Comparison of ENCODE assay signal across 8 cellular contexts in genomic region chr1:20430355-20431290, GRCh38. TPM values are rescaled to one million over a fixed set of nuclear protein-coding genes. Genes with fewer than 3 reads are reported as not detected.
DNase-seq lines count a peak whose midpoint lies in the region; ATAC-seq, FAIRE-seq and TF ChIP-seq lines count a peak whose summit lies in the region.

No MANE protein-coding gene starts in this region.

- intact Hi-C loops in A673 (cut with micrococcal nuclease; ENCODE audit: unreplicated experiment): loop anchor here (5.0 kb wide), 1 partner anchor 53 kb away; no protein-coding TSS in a partner anchor
- intact Hi-C loops in K562 (cut with micrococcal nuclease): loop anchor here (2.0 to 5.0 kb wide), 4 partner anchors 53 to 513 kb away; no protein-coding TSS in a partner anchor
- intact Hi-C loops in right lobe of liver (cut with DNase I): no loop called here

- TF ChIP-seq RAD21 in K562 (CRISPR knock-in tag; conservative IDR thresholded peaks at IDR 0.05 in 1 of 2, IDR thresholded peaks at IDR 0.05 in 1 of 2): peak; percentile 59 to 84

- H3K36me3 ChIP-seq in A673 (ENCODE audit: insufficient read depth, low read length, poor library complexity, severe bottlenecking) (no peaks in the 10 kb centered on the region), K562 (ENCODE audit: control insufficient read depth, insufficient read depth, low read length) (no peaks in the 10 kb centered on the region), right lobe of liver (no peaks in the 10 kb centered on the region)

- H3K9me1 ChIP-seq in K562 (ENCODE audit: control insufficient read depth, insufficient read depth, low read length): no peaks in the 10 kb centered on the region

- no peaks in the 10 kb centered on the region for H3K4me1 ChIP-seq in A673 (ENCODE audit: insufficient read depth, low read length, poor library complexity, severe bottlenecking)
- H3K4me1 ChIP-seq in K562 (replicated peaks in 1 of 2; ENCODE audit: control insufficient read depth in 2 of 2, insufficient read depth in 2 of 2, low read length in 2 of 2): no peaks in the 10 kb centered on the region
- no peaks in the 10 kb centered on the region for H3K4me1 ChIP-seq in right lobe of liver

- H3K9me3 ChIP-seq in A673 (ENCODE audit: low read depth, low read length, poor library complexity, severe bottlenecking): no peaks in the 10 kb centered on the region
- H3K9me3 ChIP-seq in K562 (replicated peaks; ENCODE audit: control insufficient read depth, insufficient read depth, low read depth, low read length): no peaks in the 10 kb centered on the region
- H3K9me3 ChIP-seq in right lobe of liver: no peaks in the 10 kb centered on the region

- in situ Hi-C loops in SK-MEL-5 (cut with HindIII; ENCODE audit: low pct_unique_long_range_greater_than_20kb, low sequenced_read_pairs): no loop called here
- in situ Hi-C loops in K562 (cut with MboI): no loop called here

- FAIRE-seq in GM12891 (lab: Jason Lieb, UNC) (no peak), K562 (lab: Jason Lieb, UNC) (peak; percentile 67)

- H3K9ac ChIP-seq in K562 (ENCODE audit: insufficient read depth in 1 of 2, low read depth in 2 of 2, low read length in 2 of 2): no peak overlapping the region

- H3K4me3 ChIP-seq in A673 (ENCODE audit: low read depth, low read length, poor library complexity, severe bottlenecking) (no peak overlapping the region), K562 (no peak overlapping the region), right lobe of liver (no peak overlapping the region)

- no peak overlapping the region for H3K27ac ChIP-seq in A673 (ENCODE audit: low read depth, low read length, poor library complexity, severe bottlenecking)
- no peak overlapping the region for H3K27ac ChIP-seq in K562 (ENCODE audit: extremely low read depth, low read depth, low read length)
- H3K27ac ChIP-seq in right lobe of liver: no peak overlapping the region

- POLR2A ChIA-PET in A673 (lab: Charles Lee; ENCODE audit: low non-redundant PET) (no interaction called here), K562 (lab: Yijun Ruan, JAX) (interaction anchor here (0.6 kb wide), 1 partner anchor 12 kb away, joined by 4 read pairs; no protein-coding TSS in a partner anchor)

- peak; percentile 53 for DNase-seq in A673 (ENCODE audit: low spot score)
- peak; percentile 58 for DNase-seq in GM12891 (ENCODE audit: insufficient read length, low spot score)
- peak; percentile 39 for DNase-seq in SK-MEL-5 (ENCODE audit: low read depth, low spot score)
- DNase-seq in K562 (ENCODE audit: extremely low read depth in 1 of 4, low spot score in 3 of 4): peak; percentile 71 to 81 (median 77)
- no peak for DNase-seq in right lobe of liver
- peak; percentile 65 for DNase-seq in stimulated activated naive CD8-positive, alpha-beta T cell treated with anti-CD3 and anti-CD28 coated beads, Interleukin-15, Interleukin-2, amounts not matched to agents 100 U/mL and 50 U/mL, for 24 hours
- no peak for DNase-seq in NCI-H187 treated with DMSO at 0.1 percent for 48 hours (lab: John Stamatoyannopoulos, UW)

- H3K4me2 ChIP-seq in K562 (ENCODE audit: insufficient read depth, low read length): no peak overlapping the region

- ATAC-seq in K562 (peak; percentile 94), right lobe of liver (peak in 2 of 4 donors; percentile 36 to 37), HG02870 (IDR thresholded peaks at IDR 0.05; ENCODE audit: unreplicated experiment) (no peak)
- ATAC-seq in stimulated activated naive CD8-positive, alpha-beta T cell treated with anti-CD3 and anti-CD28 coated beads, Interleukin-15, Interleukin-2, amounts not matched to agents 100 U/mL and 50 U/mL, for 24 hours: no peak

- H3K79me2 ChIP-seq in K562 (ENCODE audit: control insufficient read depth, insufficient read depth, low read length): no peaks in the 10 kb centered on the region

- CTCF ChIA-PET in A673 (lab: Charles Lee) (no interaction called here), K562 (lab: Yijun Ruan, JAX; ENCODE audit: low intra/inter-chr PET ratio) (interaction anchor here (0.6 to 1.6 kb wide), 6 partner anchors 59 to 513 kb away, joined by 3 to 6 read pairs (median 3); no protein-coding TSS in a partner anchor)

- TF ChIP-seq CTCF in A673 (conservative IDR thresholded peaks at IDR 0.05; ENCODE audit: low read depth, low read length) (peak; percentile 93), K562 (IDR thresholded peaks at IDR 0.05 in 2 of 3, conservative IDR thresholded peaks at IDR 0.05 in 1 of 3; ENCODE audit: insufficient read depth in 2 of 3, low read depth in 1 of 3, low read length in 3 of 3) (peak; percentile 85 to 90 (median 87)), right lobe of liver (IDR thresholded peaks at IDR 0.05) (peak; percentile 30 to 43 (median 36))

- TF ChIP-seq POLR2A in GM12891 (IDR thresholded peaks at IDR 0.05; ENCODE audit: low read depth, low read length) (no peak), K562 (conservative IDR thresholded peaks at IDR 0.05) (no peak), right lobe of liver (IDR thresholded peaks at IDR 0.05) (no peak)

- no peak overlapping the region for H2AFZ ChIP-seq in K562 (ENCODE audit: low read depth, low read length)

- 1% methylated on average over 14 of the region's 16 CpGs for WGBS in K562 (ENCODE audit: insufficient coverage, low coverage, missing lambda C conversion rate)
- 25% methylated on average over 13 of the region's 16 CpGs for WGBS in right lobe of liver (ENCODE audit: insufficient coverage, low coverage, low lambda C conversion rate, missing lambda C conversion rate)

- TF ChIP-seq EP300 in K562 (IDR thresholded peaks at IDR 0.05; ENCODE audit: low read length): no peak

- H3K27me3 ChIP-seq in A673 (replicated peaks; ENCODE audit: insufficient read depth, low read depth, low read length, poor library complexity) (no peaks in the 10 kb centered on the region), K562 (ENCODE audit: control insufficient read depth in 2 of 2, insufficient read depth in 2 of 2, low read length in 2 of 2) (peaks cover 16 to 59% of the 10 kb centered on the region in 2 experiments), right lobe of liver (no peaks in the 10 kb centered on the region)

- no peaks in the 10 kb centered on the region for H4K20me1 ChIP-seq in K562 (replicated peaks; ENCODE audit: control insufficient read depth, insufficient read depth, low read length)

- BruUV-seq in A673 (replicated peaks; lab: Mats Ljungman, UMichigan) (no TSS peak), K562 (replicated peaks; lab: Mats Ljungman, UMichigan) (no TSS peak)

TF ChIP-seq in GM12891, 5 proteins besides CTCF, POLR2A, EP300 and RAD21:
- TF ChIP-seq POU2F2 (IDR thresholded peaks at IDR 0.05; ENCODE audit: low read depth, low read length) (no peak), SPI1 (IDR thresholded peaks at IDR 0.05; ENCODE audit: low read depth, low read length) (no peak), TAF1 (IDR thresholded peaks at IDR 0.05; ENCODE audit: low read depth, low read length) (no peak), PAX5 (IDR thresholded peaks at IDR 0.05; ENCODE audit: insufficient read depth, low read length, severe bottlenecking) (no peak), POLR2AphosphoS5 (IDR thresholded peaks at IDR 0.05; ENCODE audit: low read depth, low read length) (no peak)

TF ChIP-seq in K562, 482 proteins besides CTCF, POLR2A, EP300 and RAD21 (continues in another document):
- TF ChIP-seq HDAC1 (IDR thresholded peaks at IDR 0.05) (0 out of 4 replicates have a peak, but pooled peaks of 1 of the 2 experiments have one; percentile 14), FOXK2 (conservative IDR thresholded peaks at IDR 0.05 in 1 of 2, IDR thresholded peaks at IDR 0.05 in 1 of 2; ENCODE audit: low read depth in 2 of 2) (no peak), DEAF1 (CRISPR knock-in tag; IDR thresholded peaks at IDR 0.05) (0 out of 2 replicates have a peak, but pooled peaks have one; percentile 26)

RNA-seq across cellular contexts. Expression of gene CAMK2N1, which starts 55.4 kb away (rescaled TPM):
- 0.41 and 0.50 TPM in 2 replicates for total RNA-seq in A673 (2021)
- 0.04 TPM for polyA plus RNA-seq in GM12891 (2012; ENCODE audit: low read depth, missing spikeins)
- total RNA-seq in SK-MEL-5 (2014; rRNA removed; shearing (Covaris generic)): 1.2 and 1.7 TPM in 2 replicates
- polyA plus RNA-seq in SK-MEL-5 (2015; cell fraction: cytosol; rRNA removed): 7.5 and 11.2 TPM in 2 replicates
- polyA plus RNA-seq in SK-MEL-5 (2015; cell fraction: nucleus; rRNA removed): 2.2 and 4.0 TPM in 2 replicates
- total RNA-seq in K562 (2011; cell fraction: chromatin; rRNA removed; ENCODE audit: low replicate concordance): 1.1 and 1.2 TPM in 2 replicates
- total RNA-seq in K562 (2011; cell fraction: nucleolus; rRNA removed): 0.17 and 1.2 TPM in 2 replicates
- total RNA-seq in K562 (2011; cell fraction: nucleoplasm; rRNA removed): 0.81 and 2.7 TPM in 2 replicates
- total RNA-seq in K562 (2014; rRNA removed): 0.09 and 0.24 TPM in 2 replicates
- total RNA-seq in K562 (2014; rRNA removed; fragmentation: Illumina TruSeq; extraction: Trizol): 0.15 and 0.22 TPM in 2 replicates
- total RNA-seq in K562 (2015; rRNA removed; fragmentation: Illumina TruSeq; extraction: Trizol): 0.15 and 0.25 TPM in 2 replicates
- 1.4 and 2.1 TPM in 2 replicates for total RNA-seq in K562 (2021)
- polyA plus RNA-seq in K562 (2011; rRNA removed): 0.27 and 0.47 TPM in 2 replicates
- polyA plus RNA-seq in K562 (2011; cell fraction: cytosol; rRNA removed): 0.27 and 0.28 TPM in 2 replicates
- 0.32 and 0.84 TPM in 2 replicates for polyA plus RNA-seq in K562 (2011; cell fraction: nucleus; rRNA removed)
- 1.7 and 2.2 TPM in 2 replicates for polyA plus RNA-seq in K562 (2012)
- 0.74 and 1.1 TPM in 2 replicates for polyA plus RNA-seq in K562 (2014; fragmentation: Illumina TruSeq; extraction: Trizol)
- under 1 TPM; 0.20 to 0.34 TPM for polyA plus RNA-seq in K562 (2014; fragmentation: Nextera tagmentation; extraction: Ambion mirVana)
- polyA plus RNA-seq in K562 (2014; rRNA removed): 0.45 and 0.52 TPM in 2 replicates
- polyA minus RNA-seq in K562 (2011; rRNA and poly(A)+ RNA removed): 0.24 and 0.32 TPM in 2 replicates
- polyA minus RNA-seq in K562 (2011; cell fraction: cytosol; rRNA and poly(A)+ RNA removed): 0.38 and 0.55 TPM in 2 replicates
- polyA minus RNA-seq in K562 (2011; cell fraction: nucleus; rRNA and poly(A)+ RNA removed): 0.11 and 0.27 TPM in 2 replicates
- total RNA-seq in right lobe of liver: 10 to 100 TPM; 10.4 to 30.2 (median 20.1) TPM

Comparison
In these comparisons a context has a peak if more than half of its experiments do, and no peak if none do; other contexts are left out.
1. DNase-seq: peak in A673 (single experiment), GM12891 (single experiment), SK-MEL-5 (single experiment), K562 (4 of 4) and stimulated activated naive CD8-positive, alpha-beta T cell treated with anti-CD3 and anti-CD28 coated beads, Interleukin-15, Interleukin-2, amounts not matched to agents 100 U/mL and 50 U/mL, for 24 hours (single experiment); none in right lobe of liver (0 of 3) and NCI-H187 treated with DMSO at 0.1 percent for 48 hours (single experiment).
2. CTCF ChIP-seq: peak in every context shown above with its lines; median percentile 93 in A673; 87 in K562; 36 in right lobe of liver.
3. intact Hi-C loops: an anchor here in A673 (5.0 kb wide) and K562 (2.0 to 5.0 kb wide); none called in right lobe of liver.